1 cellular context compared by ENCODE assay signal in genomic region chr10:114607358-114607998, GRCh38.
TF ChIP-seq lines count a peak whose summit lies in the region.

No MANE protein-coding gene starts in this region.

TF ChIP-seq in A549, 52 proteins besides CTCF, POLR2A, EP300 and RAD21 (continued from another document):
- no peak for TF ChIP-seq BHLHE40 (IDR thresholded peaks at IDR 0.05; ENCODE audit: low read depth, low read length)
- TF ChIP-seq PHF8 (IDR thresholded peaks at IDR 0.05; ENCODE audit: borderline replicate concordance, low read depth), result no peak
- no peak for TF ChIP-seq REST (IDR thresholded peaks at IDR 0.05)
- no peak for TF ChIP-seq FOXS1 (CRISPR knock-in tag; IDR thresholded peaks at IDR 0.05)
- no peak for TF ChIP-seq CHD2 (IDR thresholded peaks at IDR 0.05; ENCODE audit: low read length, partially characterized antibody)
- TF ChIP-seq HMGXB4 (CRISPR knock-in tag; IDR thresholded peaks at IDR 0.05; ENCODE audit: borderline replicate concordance), result no peak
- TF ChIP-seq CEBPB (IDR thresholded peaks at IDR 0.05), result no peak
- TF ChIP-seq KDM1A (IDR thresholded peaks at IDR 0.05; ENCODE audit: low read depth), result no peak
TF ChIP-seq in A549: peak in this region for 0.
